Comparison of ENCODE assay signal across 16 cellular contexts in the genomic region with DNA sequence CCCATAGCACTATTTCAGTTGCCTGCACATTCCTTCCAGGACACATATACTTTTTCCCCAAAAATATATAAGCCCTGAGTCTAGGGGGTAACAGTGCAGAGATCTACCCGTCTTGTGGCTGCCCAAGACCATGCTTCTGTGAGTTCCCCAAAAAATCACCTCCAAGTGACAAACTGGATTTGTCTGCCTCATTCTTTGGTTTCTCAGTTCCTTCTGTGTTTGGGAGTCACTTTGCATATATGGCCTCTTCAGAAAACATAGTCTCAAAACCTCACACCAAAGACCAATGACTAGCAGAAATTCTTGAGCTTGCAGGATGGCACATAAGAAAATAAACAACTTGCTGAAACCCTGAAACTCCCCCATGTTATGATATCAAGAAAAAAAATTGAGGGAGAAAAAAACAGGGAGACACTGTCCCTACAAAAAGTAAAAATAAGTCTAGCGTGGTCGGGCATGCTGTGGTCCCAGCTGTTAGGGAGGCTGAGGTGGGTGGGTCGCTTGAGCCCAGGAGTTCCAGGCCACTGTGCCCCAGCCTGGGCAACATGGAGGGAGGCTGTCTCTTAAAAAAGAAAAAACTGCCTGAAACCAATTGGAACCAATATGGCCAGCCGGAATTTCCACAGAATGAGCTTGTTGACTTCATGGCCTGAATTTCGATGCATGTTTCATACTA. TPM values are rescaled to one million over a fixed set of nuclear protein-coding genes. Genes with fewer than 3 reads are reported as not detected.
DNase-seq lines count a peak whose midpoint lies in the region; ATAC-seq and TF ChIP-seq lines count a peak whose summit lies in the region.
"Had no signal": no experiment of that assay in that cellular context is flagged by ENCODE, and none has a peak within 500 bp of the region (broad histone marks: within the 10 kb centered on the region; RNA-seq: fewer than 3 reads in every experiment).

No MANE protein-coding gene starts in this region.

- H3K4me2 ChIP-seq in GM23338, result no peak overlapping the region
- H3K4me2 ChIP-seq in neuronal stem cell (ENCODE audit: insufficient read depth, low read length, poor library complexity, severe bottlenecking), result no peak overlapping the region

- H3K23ac ChIP-seq in neuronal stem cell (ENCODE audit: low read depth, low read length, poor library complexity), result no peak overlapping the region

- H2AFZ ChIP-seq in GM23338 (no peak overlapping the region), neuronal stem cell (ENCODE audit: low read length) (no peak overlapping the region)

- no peak overlapping the region for H2BK15ac ChIP-seq in neuronal stem cell (ENCODE audit: low read length)

- H3K9me3 ChIP-seq in neuronal stem cell (replicated peaks in 1 of 2; ENCODE audit: control insufficient read depth in 2 of 2, insufficient read depth in 1 of 2, low read depth in 1 of 2, low read length in 2 of 2), result peaks cover 2 to 12% of the 10 kb centered on the region in 2 donors
- H3K9me3 ChIP-seq: body of pancreas had no signal

- DNase-seq in activated CD4-positive, alpha-beta T cell treated with anti-CD3 and anti-CD28 coated beads, Interleukin-2, amount 10 ng/mL, durations not matched to agents 24 days and 14 days, result no peak
- DNase-seq in activated CD4-positive, alpha-beta T cell treated with anti-CD3 and anti-CD28 coated beads for 48 hours, result no peak
- DNase-seq in GM23338 (ENCODE audit: low spot score), result no peak
- DNase-seq in central memory CD8-positive, alpha-beta T cell (ENCODE audit: low spot score in 2 of 2), result no peak
- DNase-seq in neuronal stem cell (ENCODE audit: low spot score), result no peak
- no peak for DNase-seq in stimulated activated CD4-positive, alpha-beta T cell treated with anti-CD3 and anti-CD28 coated beads, Interleukin-2, amount 100 ng/mL, for 48 hours
- DNase-seq in chondrocyte (ENCODE audit: low spot score), result no peak
- no peak for DNase-seq in CD1c-positive myeloid dendritic cell (ENCODE audit: extremely low spot score)
- DNase-seq: activated CD4-positive, CD25-positive, alpha-beta regulatory T cell treated with anti-CD3 and anti-CD28 coated beads, Interleukin-2, amount 50 U/mL, for 72 hours; activated naive CD4-positive, alpha-beta T cell treated with anti-CD3 and anti-CD28 coated beads for 36 hours; body of pancreas; dermis blood vessel endothelial cell; NCI-H446 treated with DMSO at 0.1 percent for 48 hours; stimulated activated naive CD4-positive, alpha-beta T cell treated with Interleukin-2 at 50 U/mL for 16 hours; upper lobe of left lung had no signal

- no peak overlapping the region for H2BK5ac ChIP-seq in neuronal stem cell (ENCODE audit: low read length)

- H3K9ac ChIP-seq in neuronal stem cell (ENCODE audit: low read depth, low read length, poor library complexity), result no peak overlapping the region

- H3F3A ChIP-seq in GM23338 (replicated peaks; ENCODE audit: low read depth), result 0 out of 2 replicates have a peak, but pooled peaks cover 7% of the 10 kb centered on the region

- no peaks in the 10 kb centered on the region for H4K20me1 ChIP-seq in GM23338 (replicated peaks; ENCODE audit: insufficient read depth)

- no peak overlapping the region for H3K27ac Mint-ChIP-seq in activated CD4-positive, alpha-beta T cell treated with anti-CD3 and anti-CD28 coated beads, Interleukin-2, amount 10 ng/mL, durations not matched to agents 24 days and 14 days
- H3K27ac Mint-ChIP-seq in GM23338 (no peak overlapping the region), chondrocyte (ENCODE audit: unreplicated experiment) (no peak overlapping the region)
- H3K27ac Mint-ChIP-seq in central memory CD8-positive, alpha-beta T cell (ENCODE audit: low read depth), result no peak overlapping the region

- H3K27me3 ChIP-seq in GM23338 (ENCODE audit: insufficient read depth) (no peaks in the 10 kb centered on the region), neuronal stem cell (ENCODE audit: control insufficient read depth in 3 of 3, insufficient read depth in 3 of 3, low read depth in 1 of 3, low read length in 3 of 3) (peaks cover 0 to 1% (median 0%) of the 10 kb centered on the region in 3 experiments)
- H3K27me3 ChIP-seq: body of pancreas, SJCRH30 had no signal

- no peak overlapping the region for H3K14ac ChIP-seq in neuronal stem cell (ENCODE audit: low read length)

- H3K36me3 ChIP-seq in GM23338 (ENCODE audit: insufficient read depth) (no peaks in the 10 kb centered on the region), neuronal stem cell (replicated peaks in 1 of 2; ENCODE audit: control insufficient read depth in 2 of 2, insufficient read depth in 2 of 2, low read length in 2 of 2) (peaks cover 13 to 15% of the 10 kb centered on the region in 2 donors)

- no peaks in the 10 kb centered on the region for H3K79me2 ChIP-seq in GM23338 (replicated peaks; ENCODE audit: insufficient read depth)

- no peak for ATAC-seq in GM23338
- ATAC-seq in central memory CD8-positive, alpha-beta T cell (replicated peaks; ENCODE audit: extremely low read depth, poor library complexity, severe bottlenecking), result no peak

- peaks cover 2% of the 10 kb centered on the region for H3K27me3 Mint-ChIP-seq in activated CD4-positive, alpha-beta T cell treated with anti-CD3 and anti-CD28 coated beads, Interleukin-2, amount 10 ng/mL, durations not matched to agents 24 days and 14 days
- peaks cover 21% of the 10 kb centered on the region for H3K27me3 Mint-ChIP-seq in GM23338 (ENCODE audit: insufficient read depth, low read depth, poor library complexity)
- H3K27me3 Mint-ChIP-seq in central memory CD8-positive, alpha-beta T cell, result peaks cover 19% of the 10 kb centered on the region
- peaks cover 2% of the 10 kb centered on the region for H3K27me3 Mint-ChIP-seq in chondrocyte (ENCODE audit: low read depth)

- intact Hi-C loops in activated CD4-positive, alpha-beta T cell treated with anti-CD3 and anti-CD28 coated beads, Interleukin-2, amount 10 ng/mL, durations not matched to agents 24 days and 14 days (cut with micrococcal nuclease), result no loop called here

- 0 out of 2 replicates have a peak, but pooled peaks cover 4% of the 10 kb centered on the region for H3K9me2 ChIP-seq in GM23338 (ENCODE audit: insufficient read depth)

- no peak overlapping the region for H4K91ac ChIP-seq in neuronal stem cell (ENCODE audit: low read depth, low read length, poor library complexity)

- no CpG with 5 or more reads among the region's 6 CpGs for WGBS in neuronal stem cell (ENCODE audit: extremely low coverage in 2 of 2, insufficient read length in 2 of 2, insufficient replicate concordance in 1 of 2), 2 donors

- peaks cover 17% of the 10 kb centered on the region for H3K4me1 Mint-ChIP-seq in activated CD4-positive, alpha-beta T cell treated with anti-CD3 and anti-CD28 coated beads, Interleukin-2, amount 10 ng/mL, durations not matched to agents 24 days and 14 days
- H3K4me1 Mint-ChIP-seq in GM23338 (peaks cover 23% of the 10 kb centered on the region), chondrocyte (ENCODE audit: low read depth) (peaks cover 18% of the 10 kb centered on the region)
- peaks cover 27% of the 10 kb centered on the region for H3K4me1 Mint-ChIP-seq in central memory CD8-positive, alpha-beta T cell

- peak overlapping the region; percentile 19 for H4K8ac ChIP-seq in neuronal stem cell (ENCODE audit: low read depth, low read length)

- H3K4me3 ChIP-seq in GM23338, result no peak overlapping the region
- H3K4me3 ChIP-seq in neuronal stem cell (ENCODE audit: low read length in 2 of 2), result no peak overlapping the region
- H3K4me3 ChIP-seq: body of pancreas had no signal

- H2BK12ac ChIP-seq in neuronal stem cell (ENCODE audit: low read length), result no peak overlapping the region

- H3K4ac ChIP-seq in neuronal stem cell (ENCODE audit: low read length), result no peak overlapping the region

- H3K9me3 Mint-ChIP-seq in activated CD4-positive, alpha-beta T cell treated with anti-CD3 and anti-CD28 coated beads, Interleukin-2, amount 10 ng/mL, durations not matched to agents 24 days and 14 days, result peaks cover 12% of the 10 kb centered on the region
- peaks cover 31% of the 10 kb centered on the region for H3K9me3 Mint-ChIP-seq in GM23338
- H3K9me3 Mint-ChIP-seq in central memory CD8-positive, alpha-beta T cell, result peaks cover 11% of the 10 kb centered on the region
- peaks cover 21% of the 10 kb centered on the region for H3K9me3 Mint-ChIP-seq in chondrocyte (ENCODE audit: low read depth)

- H3K4me1 ChIP-seq in GM23338 (ENCODE audit: insufficient read depth), result peaks cover 12% of the 10 kb centered on the region; the same call in 1 of the 2 replicates
- peaks cover 11 to 12% of the 10 kb centered on the region in 2 donors for H3K4me1 ChIP-seq in neuronal stem cell (ENCODE audit: control insufficient read depth in 2 of 2, insufficient read depth in 1 of 2, low read depth in 1 of 2, low read length in 2 of 2)
- H3K4me1 ChIP-seq: SJCRH30 had no signal

- H3K4me3 Mint-ChIP-seq in activated CD4-positive, alpha-beta T cell treated with anti-CD3 and anti-CD28 coated beads, Interleukin-2, amount 10 ng/mL, durations not matched to agents 24 days and 14 days, result peak overlapping the region; percentile 87
- H3K4me3 Mint-ChIP-seq in GM23338 (peak overlapping the region; percentile 79; the same call in 1 of the 3 replicates), chondrocyte (ENCODE audit: unreplicated experiment) (no peak overlapping the region)
- peak overlapping the region; percentile 20 for H3K4me3 Mint-ChIP-seq in central memory CD8-positive, alpha-beta T cell

- TF ChIP-seq CTCF in GM23338 (conservative IDR thresholded peaks at IDR 0.05; ENCODE audit: low read depth in 2 of 2) (no peak), chondrocyte (IDR thresholded peaks at IDR 0.05) (no peak)

- H3K79me1 ChIP-seq in neuronal stem cell (ENCODE audit: low read depth, low read length), result peaks cover 7% of the 10 kb centered on the region

- no peak overlapping the region for H3K27ac ChIP-seq in GM23338 (ENCODE audit: low read depth)
- H3K27ac ChIP-seq in neuronal stem cell (replicated peaks; ENCODE audit: low read length), result no peak overlapping the region
- H3K27ac ChIP-seq: SJCRH30 had no signal

- no peak overlapping the region for H2BK120ac ChIP-seq in neuronal stem cell (ENCODE audit: low read depth, low read length)

- no peaks in the 10 kb centered on the region for H3K36me3 Mint-ChIP-seq in activated CD4-positive, alpha-beta T cell treated with anti-CD3 and anti-CD28 coated beads, Interleukin-2, amount 10 ng/mL, durations not matched to agents 24 days and 14 days (ENCODE audit: low read depth)
- H3K36me3 Mint-ChIP-seq in GM23338 (ENCODE audit: low read depth), result peaks cover 27% of the 10 kb centered on the region
- H3K36me3 Mint-ChIP-seq in central memory CD8-positive, alpha-beta T cell (ENCODE audit: insufficient read depth), result peaks cover 4% of the 10 kb centered on the region
- peaks cover 2% of the 10 kb centered on the region for H3K36me3 Mint-ChIP-seq in chondrocyte (ENCODE audit: low read depth)

- no peak overlapping the region for H3K18ac ChIP-seq in neuronal stem cell (ENCODE audit: low read length)

- no peak overlapping the region for H2AK5ac ChIP-seq in neuronal stem cell (ENCODE audit: low read depth, low read length)

RNA-seq across cellular contexts. Expression of gene JMJD4, which starts 8.0 kb away (rescaled TPM):
- total RNA-seq in activated CD4-positive, alpha-beta T cell treated with anti-CD3 and anti-CD28 coated beads, Interleukin-2, amount 10 ng/mL, durations not matched to agents 24 days and 14 days, result 34.8 and 35.1 TPM in 2 replicates
- total RNA-seq in GM23338 (2014; rRNA removed; shearing (Covaris generic)), result 17.7 and 17.9 TPM in 2 replicates
- polyA plus RNA-seq in GM23338 (2016; fragmentation: Nextera tagmentation; extraction: Ambion mirVana), result 11.5 and 11.6 TPM in 2 replicates
- 6.4 TPM for polyA plus RNA-seq in neuronal stem cell (2013, experiment 1 of 2)
- polyA plus RNA-seq in neuronal stem cell (2013, experiment 2 of 2), result 5.6 TPM
- 15.0 to 24.2 TPM (median 17.8 TPM) in 3 replicates for total RNA-seq in chondrocyte

RNA-seq across cellular contexts. Expression of gene SNAP47, which starts 8.2 kb away (rescaled TPM):
- total RNA-seq in activated CD4-positive, alpha-beta T cell treated with anti-CD3 and anti-CD28 coated beads, Interleukin-2, amount 10 ng/mL, durations not matched to agents 24 days and 14 days, result 28.6 and 30.9 TPM in 2 replicates
- total RNA-seq in GM23338 (2014; rRNA removed; shearing (Covaris generic)), result 48.0 and 51.8 TPM in 2 replicates
- polyA plus RNA-seq in GM23338 (2016; fragmentation: Nextera tagmentation; extraction: Ambion mirVana), result 17.8 and 19.5 TPM in 2 replicates
- 27.1 TPM for polyA plus RNA-seq in neuronal stem cell (2013, experiment 1 of 2)
- 25.3 TPM for polyA plus RNA-seq in neuronal stem cell (2013, experiment 2 of 2)
- 22.5 to 30.9 TPM (median 23.5 TPM) in 3 replicates for total RNA-seq in chondrocyte
